Comparison of ENCODE assay signal across 30 cellular contexts in genomic region chr1:166703141-166703540, GRCh38.
"Had no signal": no experiment of that assay in that cellular context is flagged by ENCODE, and none has a peak within 500 bp of the region (broad histone marks: within the 10 kb centered on the region; RNA-seq: fewer than 3 reads in every experiment).

No MANE protein-coding gene starts in this region.

- H3K9me3 Mint-ChIP-seq: natural killer cell treated with Interleukin-12 subunit alpha and Interleukin-12 subunit beta and Interleukin-15 and Interleukin-18, amount 100 ng/mL, for 72 hours; stimulated activated memory B cell treated with anti-CD40 and anti-IgM and Interleukin-4, amounts not matched to agents 10 μg/mL and 1 μg/mL and 100 μg/mL, for 72 hours had no signal

- H3K4me1 ChIP-seq: lower lobe of right lung, right atrium auricular region, right lobe of liver, stomach, testis, tibial artery, upper lobe of right lung had no signal

- ATAC-seq: left cardiac atrium; left lobe of liver; left ventricle myocardium superior; lower lobe of right lung; mucosa of descending colon; naive thymus-derived CD4-positive, alpha-beta T cell; natural killer cell treated with Interleukin-12 subunit alpha and Interleukin-12 subunit beta and Interleukin-15 and Interleukin-18, amount 100 ng/mL, for 72 hours; right lobe of liver; stimulated activated memory B cell treated with anti-CD40 and anti-IgM and Interleukin-4, amounts not matched to agents 10 μg/mL and 1 μg/mL and 100 μg/mL, for 72 hours; upper lobe of right lung had no signal

- H3K4me2 ChIP-seq: smooth muscle cell had no signal

- H3K9me3 ChIP-seq: lower lobe of right lung, mucosa of descending colon, ovary, right atrium auricular region, right lobe of liver, stomach, testis, tibial artery, upper lobe of right lung had no signal

- H3K4me1 Mint-ChIP-seq: stimulated activated memory B cell treated with anti-CD40 and anti-IgM and Interleukin-4, amounts not matched to agents 10 μg/mL and 1 μg/mL and 100 μg/mL, for 72 hours had no signal

- H3K27ac Mint-ChIP-seq: mesothelial cell of epicardium; naive thymus-derived CD4-positive, alpha-beta T cell; natural killer cell treated with Interleukin-12 subunit alpha and Interleukin-12 subunit beta and Interleukin-15 and Interleukin-18, amount 100 ng/mL, for 72 hours; progenitor cell of endocrine pancreas; stimulated activated memory B cell treated with anti-CD40 and anti-IgM and Interleukin-4, amounts not matched to agents 10 μg/mL and 1 μg/mL and 100 μg/mL, for 72 hours had no signal

- H3K4me3 ChIP-seq: lower lobe of right lung, mucosa of descending colon, ovary, right atrium auricular region, right lobe of liver, smooth muscle cell, stomach, testis, tibial artery, upper lobe of right lung had no signal

- H3K36me3 Mint-ChIP-seq: mesothelial cell of epicardium; naive thymus-derived CD4-positive, alpha-beta T cell; natural killer cell treated with Interleukin-12 subunit alpha and Interleukin-12 subunit beta and Interleukin-15 and Interleukin-18, amount 100 ng/mL, for 72 hours; stimulated activated memory B cell treated with anti-CD40 and anti-IgM and Interleukin-4, amounts not matched to agents 10 μg/mL and 1 μg/mL and 100 μg/mL, for 72 hours had no signal

- FAIRE-seq: keratinocyte, urothelium cell line had no signal

- H3K4me3 Mint-ChIP-seq: mesothelial cell of epicardium; naive thymus-derived CD4-positive, alpha-beta T cell; natural killer cell treated with Interleukin-12 subunit alpha and Interleukin-12 subunit beta and Interleukin-15 and Interleukin-18, amount 100 ng/mL, for 72 hours; stimulated activated memory B cell treated with anti-CD40 and anti-IgM and Interleukin-4, amounts not matched to agents 10 μg/mL and 1 μg/mL and 100 μg/mL, for 72 hours had no signal

- H3K27ac ChIP-seq: lower lobe of right lung, ovary, right atrium auricular region, right lobe of liver, stomach, testis, tibial artery, upper lobe of right lung had no signal

- H3K36me3 ChIP-seq: lower lobe of right lung, ovary, right atrium auricular region, right lobe of liver, stomach, tibial artery, upper lobe of right lung had no signal

- H3K27me3 Mint-ChIP-seq: progenitor cell of endocrine pancreas had no signal

- H3K27me3 ChIP-seq: ovary, right atrium auricular region, right lobe of liver, stomach, testis, tibial artery, upper lobe of right lung had no signal

- DNase-seq: hippocampal formation; kidney glomerular epithelial cell; left cardiac atrium; left ventricle myocardium superior; lower lobe of right lung; mammary epithelial cell; mesenchymal stem cell; mucosa of descending colon; naive thymus-derived CD4-positive, alpha-beta T cell; ovary; right lobe of liver; stimulated activated CD4-positive, alpha-beta T cell treated with anti-CD3 and anti-CD28 coated beads, Interleukin-1b, Interleukin-23, amount 100 ng/mL, for 48 hours; stimulated activated CD4-positive, alpha-beta T cell treated with anti-CD3 and anti-CD28 coated beads, Interleukin-2, amount 100 ng/mL, for 48 hours; stimulated activated CD4-positive, alpha-beta T cell treated with anti-CD3 and anti-CD28 coated beads, Interleukin-4, amount 100 ng/mL, for 4 hours; stimulated activated CD8-positive, alpha-beta memory T cell treated with anti-CD3 and anti-CD28 coated beads, Interleukin-4, amount 100 ng/mL, for 48 hours; stimulated activated naive CD4-positive, alpha-beta T cell treated with Interleukin-2 at 50 U/mL for 16 hours; stomach; testis; tibial artery; trophoblast cell; upper lobe of right lung had no signal
